ENCODE assay signal across 27 cellular contexts in the genomic region with DNA sequence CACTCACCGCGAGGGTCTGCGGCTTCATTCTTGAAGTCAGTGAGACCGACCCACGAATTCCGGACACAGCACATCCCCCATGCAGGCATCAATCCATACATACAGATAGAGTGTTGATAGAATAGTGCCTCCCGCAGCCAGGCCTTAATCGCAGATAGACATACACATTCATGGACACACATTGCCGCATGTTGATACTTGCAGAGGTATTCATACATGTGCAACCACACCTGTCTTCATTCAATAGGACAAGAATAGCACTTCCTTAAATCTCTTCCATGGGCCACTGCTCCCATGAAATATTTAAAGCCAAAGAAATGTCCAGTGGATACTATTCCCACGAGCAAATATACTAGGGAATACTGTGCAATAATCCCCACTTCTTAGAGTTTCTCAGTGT.
"Had no signal": no experiment of that assay in that cellular context is flagged by ENCODE, and none has a peak within 500 bp of the region (broad histone marks: within the 10 kb centered on the region; RNA-seq: fewer than 3 reads in every experiment).

No MANE protein-coding gene starts in this region.

- H3K4me3 ChIP-seq: adrenal gland, K562, SJSA1 had no signal

- H3K36me3 ChIP-seq: adrenal gland, SJSA1 had no signal

- H3K9me3 ChIP-seq: adrenal gland, SJSA1, SK-N-SH had no signal

- ATAC-seq: K562, Panc1 had no signal

- H3K27ac ChIP-seq: adrenal gland, SJSA1 had no signal

- H3K27me3 ChIP-seq: adrenal gland, SJSA1 had no signal

- H3K9me2 ChIP-seq: SK-N-SH had no signal

- H3K4me2 ChIP-seq: SK-N-SH had no signal

- H3K4me1 ChIP-seq: SJSA1 had no signal

- H3K27ac Mint-ChIP-seq: activated CD8-positive, alpha-beta T cell treated with anti-CD3 and anti-CD28 coated beads for 36 hours; brain; T-helper 2 cell treated with Interferon-gamma antibody and Interleukin-4, amounts not matched to agents 5 μg/mL and 100 μg/mL, for 36 hours had no signal

- H3K4me1 Mint-ChIP-seq: brain had no signal

- H3K9me3 Mint-ChIP-seq: activated CD4-positive, alpha-beta T cell treated with anti-CD3 and anti-CD28 coated beads, Interleukin-2, amount 10 ng/mL, durations not matched to agents 24 days and 14 days; activated CD8-positive, alpha-beta T cell treated with anti-CD3 and anti-CD28 coated beads for 36 hours; activated naive CD4-positive, alpha-beta T cell treated with anti-CD3 and anti-CD28 coated beads for 36 hours; activated naive CD4-positive, alpha-beta T cell treated with anti-CD3 and anti-CD28 coated beads, Interleukin-2, amount 50 U/mL, for 72 hours; activated T-cell treated with anti-CD3 and anti-CD28 coated beads, Interleukin-2, amount 50 U/mL, for 24 hours; activated T-helper 1 cell treated with anti-CD3 and anti-CD28 coated beads, Interleukin-12 subunit alpha, Interleukin-12 subunit beta, Interleukin-2, Interleukin-4 antibody, amounts not matched to agents 30 ng/mL and 10 ng/mL and 1 ng/mL, durations not matched to agents 14 hours and 24 hours and 36 hours; brain; T-helper 1 cell treated with Interleukin-12 subunit alpha and Interleukin-12 subunit beta and Interleukin-4 antibody, amounts not matched to agents 30 μg/mL and 1 μg/mL, for 36 hours; T-helper 2 cell treated with Interferon-gamma antibody and Interleukin-4, amounts not matched to agents 5 μg/mL and 100 μg/mL, for 36 hours had no signal

- H3K9ac ChIP-seq: SK-N-SH had no signal

- H3K36me3 Mint-ChIP-seq: activated naive CD4-positive, alpha-beta T cell treated with anti-CD3 and anti-CD28 coated beads, Interleukin-2, amount 50 U/mL, for 72 hours; brain had no signal

- FAIRE-seq: K562, TTC549 had no signal

- H3K27me3 Mint-ChIP-seq: activated CD4-positive, alpha-beta T cell treated with anti-CD3 and anti-CD28 coated beads, Interleukin-2, amount 10 ng/mL, durations not matched to agents 24 days and 14 days had no signal

- DNase-seq: activated CD4-positive, alpha-beta T cell treated with anti-CD3 and anti-CD28 coated beads, Interleukin-2, amount 10 ng/mL, durations not matched to agents 24 days and 14 days; activated CD4-positive, alpha-beta T cell treated with anti-CD3 and anti-CD28 coated beads, Interleukin-2, amount 50 U/mL, for 4 hours; activated CD8-positive, alpha-beta T cell treated with anti-CD3 and anti-CD28 coated beads for 36 hours; activated gamma-delta T cell treated with Interleukin-2 at 50 U/mL for 16 hours; activated naive CD4-positive, alpha-beta T cell treated with anti-CD3 and anti-CD28 coated beads for 36 hours; activated T-cell treated with anti-CD3 and anti-CD28 coated beads, Interleukin-2, amount 50 U/mL, for 24 hours; adrenal gland; central memory CD4-positive, alpha-beta T cell; NCI-H1105; NCI-H1436; NCI-H1694; NCI-H1930; NCI-H2081 treated with DMSO at 0.1 percent for 48 hours; NCI-H345; NCI-H524 treated with DMSO at 0.1 percent for 48 hours; NCI-H748 treated with DMSO at 0.1 percent for 48 hours; SHP77 treated with DMSO at 0.1 percent for 48 hours; SK-N-SH had no signal

- H3K4me3 Mint-ChIP-seq: activated CD4-positive, alpha-beta T cell treated with anti-CD3 and anti-CD28 coated beads, Interleukin-2, amount 10 ng/mL, durations not matched to agents 24 days and 14 days; activated CD8-positive, alpha-beta T cell treated with anti-CD3 and anti-CD28 coated beads for 36 hours; activated naive CD4-positive, alpha-beta T cell treated with anti-CD3 and anti-CD28 coated beads for 36 hours; activated T-cell treated with anti-CD3 and anti-CD28 coated beads, Interleukin-2, amount 50 U/mL, for 24 hours; activated T-helper 1 cell treated with anti-CD3 and anti-CD28 coated beads, Interleukin-12 subunit alpha, Interleukin-12 subunit beta, Interleukin-2, Interleukin-4 antibody, amounts not matched to agents 30 ng/mL and 10 ng/mL and 1 ng/mL, durations not matched to agents 14 hours and 24 hours and 36 hours; brain; T-helper 1 cell treated with Interleukin-12 subunit alpha and Interleukin-12 subunit beta and Interleukin-4 antibody, amounts not matched to agents 30 μg/mL and 1 μg/mL, for 36 hours; T-helper 2 cell treated with Interferon-gamma antibody and Interleukin-4, amounts not matched to agents 5 μg/mL and 100 μg/mL, for 36 hours had no signal
